Comparison of ENCODE assay signal across 5 cellular contexts in the genomic region with DNA sequence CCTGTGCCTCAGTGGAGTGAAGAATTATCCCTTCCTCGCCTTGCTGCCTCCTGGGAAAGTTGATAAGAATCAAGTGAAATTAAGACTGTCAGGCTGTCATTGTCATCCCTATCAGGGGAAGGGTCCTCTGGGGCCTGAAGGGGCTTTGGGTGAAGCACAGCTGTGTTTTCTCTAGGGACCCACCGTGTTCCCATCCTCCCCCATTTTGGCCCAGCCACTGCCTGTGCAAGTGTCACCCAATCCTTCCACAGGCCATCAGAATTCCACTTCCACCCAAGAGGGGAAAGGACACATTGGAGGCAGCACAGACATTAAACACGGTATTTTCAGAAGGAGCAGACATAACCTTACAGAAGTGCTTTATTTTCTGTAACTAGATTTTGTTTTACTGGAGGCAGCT. TPM values are rescaled to one million over a fixed set of nuclear protein-coding genes. Genes with fewer than 3 reads are reported as not detected.
"Had no signal": no experiment of that assay in that cellular context is flagged by ENCODE, and none has a peak within 500 bp of the region (broad histone marks: within the 10 kb centered on the region; RNA-seq: fewer than 3 reads in every experiment).

No MANE protein-coding gene starts in this region.

RNA-seq across cellular contexts. Expression of gene GOLGA8K, which starts 59.2 kb away (rescaled TPM):
- total RNA-seq: GM23248, H4, HepG2, HFFc6 had no signal
- polyA plus RNA-seq: GM23248, IgD-negative memory B cell had no signal
